ENCODE assay signal across 20 cellular contexts in genomic region chr7:7869036-7869435, GRCh38.
DNase-seq lines count a peak whose midpoint lies in the region; ATAC-seq and TF ChIP-seq lines count a peak whose summit lies in the region.
"Had no signal": no experiment of that assay in that cellular context is flagged by ENCODE, and none has a peak within 500 bp of the region (broad histone marks: within the 10 kb centered on the region; RNA-seq: fewer than 3 reads in every experiment).

No MANE protein-coding gene starts in this region.

- H3K4me1 ChIP-seq in heart left ventricle: peaks cover 0 to 43% (median 21%) of the 10 kb centered on the region in 12 donors
- H3K4me1 ChIP-seq: adrenal gland had no signal

- TF ChIP-seq CTCF in heart left ventricle (IDR thresholded peaks at IDR 0.05): no peak

- TF ChIP-seq POLR2A in heart left ventricle (IDR thresholded peaks at IDR 0.05): no peak

- H3K9me3 ChIP-seq in heart left ventricle: no peaks in the 10 kb centered on the region
- H3K9me3 ChIP-seq: adrenal gland had no signal

- intact Hi-C loops in Right ventricle myocardium superior (cut with DNase I) (no loop called here), cardiac septum (cut with DNase I) (no loop called here), heart left ventricle (cut with DNase I) (no loop called here)

- DNase-seq in Right ventricle myocardium superior: no peak
- DNase-seq in cardiac septum (ENCODE audit: low spot score): no peak
- peak; percentile 73 for DNase-seq in NCI-H2029 (lab: John Stamatoyannopoulos, UW)
- no peak for DNase-seq in heart left ventricle
- DNase-seq in dermis blood vessel endothelial cell: no peak
- DNase-seq: activated CD4-positive, alpha-beta T cell treated with anti-CD3 and anti-CD28 coated beads, Interleukin-2, amount 50 U/mL, for 1 hour; activated CD8-positive, alpha-beta memory T cell treated with anti-CD3 and anti-CD28 coated beads, Interleukin-2, amount 50 U/mL, for 48 hours; activated gamma-delta T cell; adrenal gland; CD4-positive, alpha-beta memory T cell; EL; NCI-H1436; stimulated activated CD4-positive, alpha-beta T cell treated with anti-CD3 and anti-CD28 coated beads, Interleukin-4, amount 100 ng/mL, for 1 hour; T-cell had no signal

- WGBS in heart left ventricle, 4 donors: 0 to 20% (median 6%) methylated on average over 1 of the region's 1 CpG

- H3K27ac ChIP-seq in heart left ventricle: peak overlapping the region in 6 of 12 donors; percentile 26 to 62 (median 35)
- H3K27ac ChIP-seq: adrenal gland, cardiac muscle cell had no signal

- H3K4me3 ChIP-seq in heart left ventricle: no peak overlapping the region
- H3K4me3 ChIP-seq: adrenal gland, cardiac muscle cell, lung, skin epidermis had no signal

- peak; percentile 52 for ATAC-seq in Right ventricle myocardium superior (ENCODE audit: poor library complexity)
- ATAC-seq in heart left ventricle: peak; percentile 51 to 82 (median 61)
- no peak for ATAC-seq in GM19452 (IDR thresholded peaks at IDR 0.05; ENCODE audit: unreplicated experiment)
- ATAC-seq in GM21423 (IDR thresholded peaks at IDR 0.05; ENCODE audit: unreplicated experiment): no peak
- no peak for ATAC-seq in esophagus mucosa
- ATAC-seq: T-cell had no signal

- H3K27me3 ChIP-seq in heart left ventricle: no peaks in the 10 kb centered on the region
- H3K27me3 ChIP-seq: adrenal gland, cardiac muscle cell had no signal

- no peaks in the 10 kb centered on the region for H3K36me3 ChIP-seq in heart left ventricle
- H3K36me3 ChIP-seq: adrenal gland, cardiac muscle cell had no signal

Comparison
In these comparisons a context has a peak if more than half of its experiments do, and no peak if none do; other contexts are left out.
1. ATAC-seq: peak in Right ventricle myocardium superior (single experiment) and heart left ventricle (4 of 4); none in GM19452 (single experiment), GM21423 (single experiment) and esophagus mucosa (single experiment).